14 cellular contexts compared by ENCODE assay signal in the genomic region with DNA sequence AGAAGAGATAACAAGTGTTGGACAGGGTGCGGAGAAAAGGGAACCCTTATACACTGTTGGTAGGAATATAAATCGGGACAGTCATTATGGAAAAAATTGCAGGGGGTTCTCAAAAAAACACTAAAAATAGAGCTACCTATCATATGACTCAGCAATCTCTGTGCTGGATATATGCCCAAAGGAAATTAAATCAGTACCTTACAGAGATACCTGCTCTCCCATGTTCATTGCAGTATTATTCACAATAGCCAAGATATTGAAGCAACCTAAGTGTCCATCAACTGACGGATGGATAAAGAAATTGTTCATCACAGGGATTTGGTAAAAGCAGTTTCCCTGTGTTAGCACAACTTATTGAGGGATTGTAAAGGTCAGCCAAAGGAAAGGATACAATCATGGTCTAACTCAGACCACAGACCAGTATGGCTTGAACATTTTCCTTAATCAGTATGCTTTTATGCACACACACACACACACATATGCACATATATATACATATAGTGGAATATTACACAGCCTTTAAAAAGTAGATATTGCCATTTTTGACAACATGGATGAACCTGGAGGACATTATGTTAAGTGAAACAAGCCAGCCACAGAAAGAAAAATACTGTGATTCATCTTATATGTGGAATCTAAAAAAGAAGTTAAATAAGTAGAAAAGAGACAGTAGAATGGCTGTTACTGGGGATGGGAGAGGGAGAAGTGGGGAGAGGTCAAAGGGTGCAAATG. TPM values are rescaled to one million over a fixed set of nuclear protein-coding genes. Genes with fewer than 3 reads are reported as not detected.
DNase-seq lines count a peak whose midpoint lies in the region; ATAC-seq and TF ChIP-seq lines count a peak whose summit lies in the region.
"Had no signal": no experiment of that assay in that cellular context is flagged by ENCODE, and none has a peak within 500 bp of the region (broad histone marks: within the 10 kb centered on the region; RNA-seq: fewer than 3 reads in every experiment).

No MANE protein-coding gene starts in this region.

- H4K20me1 ChIP-seq in HCT116 (ENCODE audit: insufficient read depth) = no peaks in the 10 kb centered on the region
- no peaks in the 10 kb centered on the region for H4K20me1 ChIP-seq in PC-9 (ENCODE audit: insufficient read depth)
- no peaks in the 10 kb centered on the region for H4K20me1 ChIP-seq in mammary epithelial cell (ENCODE audit: insufficient read depth, low read length)

- no peak overlapping the region for H3K9ac ChIP-seq in HCT116 (ENCODE audit: low read length)
- no peak overlapping the region for H3K9ac ChIP-seq in mammary epithelial cell (ENCODE audit: insufficient read depth, low read length)
- H3K9ac ChIP-seq: GM23248 had no signal

- CTCF ChIA-PET in HCT116 (lab: Charles Lee) (no interaction called here), PC-9 (lab: Charles Lee) (interaction anchor here (0.6 kb wide), 1 partner anchor 70 kb away, joined by 4 read pairs; no protein-coding TSS in a partner anchor), mammary epithelial cell (lab: Charles Lee; ENCODE audit: low non-redundant PET) (no interaction called here)

- H3K4me1 ChIP-seq in HCT116 (ENCODE audit: control insufficient read depth in 1 of 2, insufficient read depth in 2 of 2, low read length in 2 of 2) (peaks cover 20 to 46% of the 10 kb centered on the region in 2 experiments; a peak in 3 of 4 replicates), PC-9 (replicated peaks; ENCODE audit: insufficient read depth) (peaks cover 43% of the 10 kb centered on the region), mammary epithelial cell (ENCODE audit: insufficient read depth, low read length) (peaks cover 53% of the 10 kb centered on the region), foreskin keratinocyte (peaks cover 32% of the 10 kb centered on the region)
- H3K4me1 ChIP-seq: HAP-1 had no signal

- RAD21 ChIA-PET in HCT116 (lab: Charles Lee; ENCODE audit: low non-redundant PET in 1 of 2, low total read pairs in 2 of 2, uncharacterized antibody in 2 of 2, unreplicated experiment in 2 of 2) = no interaction called here

- H2AFZ ChIP-seq in HCT116 (ENCODE audit: low read depth, low read length, poor library complexity, severe bottlenecking) (peak overlapping the region; percentile 5), PC-9 (no peak overlapping the region), mammary epithelial cell (ENCODE audit: low read depth, low read length) (no peak overlapping the region)
- H2AFZ ChIP-seq: GM23248 had no signal

- H3K27ac ChIP-seq in HCT116 (ENCODE audit: low read depth, low read length) (no peak overlapping the region), PC-9 (peak overlapping the region; percentile 99), mammary epithelial cell (ENCODE audit: insufficient read depth, low read depth, low read length) (no peak overlapping the region), foreskin keratinocyte (peak overlapping the region; percentile 99)
- H3K27ac ChIP-seq: C4-2B, GM23248 had no signal

- no peak for TF ChIP-seq CTCF in HCT116 (IDR thresholded peaks at IDR 0.05 in 2 of 3, conservative IDR thresholded peaks at IDR 0.05 in 1 of 3; ENCODE audit: borderline replicate concordance in 1 of 3, insufficient read depth in 1 of 3, low read depth in 2 of 3, low read length in 2 of 3)
- no peak for TF ChIP-seq CTCF in PC-9 (conservative IDR thresholded peaks at IDR 0.05)
- TF ChIP-seq CTCF in mammary epithelial cell (conservative IDR thresholded peaks at IDR 0.05 in 1 of 2, IDR thresholded peaks at IDR 0.05 in 1 of 2; ENCODE audit: extremely low read depth in 1 of 2, insufficient read depth in 1 of 2, low read depth in 1 of 2, low read length in 2 of 2) = no peak
- no peak for TF ChIP-seq CTCF in foreskin keratinocyte (conservative IDR thresholded peaks at IDR 0.05)
- no peak for TF ChIP-seq CTCF in lower leg skin (IDR thresholded peaks at IDR 0.05)

- dilution Hi-C loops in mammary epithelial cell (cut with HindIII; ENCODE audit: low sequenced_read_pairs) = no loop called here

- intact Hi-C loops in HCT116 (cut with micrococcal nuclease) (no loop called here), PC-9 (cut with micrococcal nuclease; ENCODE audit: unreplicated experiment) (loop anchor here (2.0 kb wide), 1 partner anchor 21 kb away; no protein-coding TSS in a partner anchor), mammary epithelial cell (cut with micrococcal nuclease) (no loop called here), lower leg skin (cut with DNase I; ENCODE audit: low total_unique reads) (no loop called here)

- ATAC-seq in HCT116 (no peak), foreskin keratinocyte (no peak), HG03095 (IDR thresholded peaks at IDR 0.05; ENCODE audit: unreplicated experiment) (no peak)

- POLR2A ChIA-PET in HCT116 (lab: Charles Lee) (no interaction called here), PC-9 (lab: Charles Lee; ENCODE audit: unreplicated experiment) (no interaction called here)

- TF ChIP-seq POLR2A in HCT116 (IDR thresholded peaks at IDR 0.05; ENCODE audit: borderline replicate concordance, extremely low read depth, insufficient read depth, insufficient read length) (no peak), lower leg skin (IDR thresholded peaks at IDR 0.05) (no peak)

- no peak for TF ChIP-seq RAD21 in HCT116 (IDR thresholded peaks at IDR 0.05; ENCODE audit: low read depth)

- in situ Hi-C loops in mammary epithelial cell (cut with MboI; ENCODE audit: low sequenced_read_pairs in 2 of 2) = no loop called here

- no peaks in the 10 kb centered on the region for H3K9me3 ChIP-seq in HCT116 (ENCODE audit: control insufficient read depth in 1 of 2, insufficient read depth in 1 of 2, low read depth in 1 of 2, low read length in 2 of 2)
- 0 out of 2 replicates have a peak, but pooled peaks cover 3% of the 10 kb centered on the region for H3K9me3 ChIP-seq in PC-9 (ENCODE audit: insufficient read depth, low read depth)
- no peaks in the 10 kb centered on the region for H3K9me3 ChIP-seq in mammary epithelial cell (replicated peaks; ENCODE audit: insufficient read depth, low read length)
- H3K9me3 ChIP-seq: Caco-2, HAP-1 had no signal

- DNase-seq in HCT116 (ENCODE audit: low read depth, low spot score) = no peak
- no peak for DNase-seq in PC-9
- DNase-seq in mammary epithelial cell = peak; percentile 60
- peak in 1 of 2 donors; percentile 53 for DNase-seq in foreskin keratinocyte
- no peak for DNase-seq in NCI-H146 treated with DMSO at 0.1 percent for 48 hours (lab: John Stamatoyannopoulos, UW; ENCODE audit: unreplicated experiment)
- DNase-seq in lower leg skin (ENCODE audit: low spot score in 2 of 2) = no peak
- DNase-seq: AML-193; Caco-2; CD4-positive, alpha-beta T cell; GM23248; HFFc6 had no signal

- H3K27me3 ChIP-seq in HCT116 (ENCODE audit: insufficient read depth, low read length) (no peaks in the 10 kb centered on the region), PC-9 (ENCODE audit: insufficient read depth, low read depth) (no peaks in the 10 kb centered on the region), mammary epithelial cell (ENCODE audit: insufficient read depth, low read length) (no peaks in the 10 kb centered on the region), foreskin keratinocyte (no peaks in the 10 kb centered on the region)

- 83% methylated on average over 3 of the region's 3 CpGs for WGBS in mammary epithelial cell (ENCODE audit: low coverage, missing lambda C conversion rate)
- 94 to 96% methylated on average over 3 of the region's 3 CpGs for WGBS in lower leg skin, 2 donors

- H3K4me2 ChIP-seq in HCT116 (ENCODE audit: low read length) = no peak overlapping the region
- H3K4me2 ChIP-seq in PC-9 = peak overlapping the region; percentile 92; the same call in 1 of the 2 replicates
- H3K4me2 ChIP-seq in mammary epithelial cell (ENCODE audit: insufficient read depth, low read depth, low read length) = no peak overlapping the region

- H3F3A ChIP-seq in PC-9 (ENCODE audit: insufficient read depth, low read depth) = peaks cover 50% of the 10 kb centered on the region

- H3K79me2 ChIP-seq in HCT116 (ENCODE audit: insufficient read depth, low read length) (no peaks in the 10 kb centered on the region), PC-9 (ENCODE audit: low read depth) (peaks cover 48% of the 10 kb centered on the region), mammary epithelial cell (ENCODE audit: insufficient read depth, low read length) (peaks cover 38% of the 10 kb centered on the region)

- BruUV-seq in HCT116 (replicated peaks; lab: Mats Ljungman, UMichigan) (no TSS peak), PC-9 (replicated peaks; lab: Mats Ljungman, UMichigan) (no TSS peak), mammary epithelial cell (replicated peaks; lab: Mats Ljungman, UMichigan) (no TSS peak)

- H3K36me3 ChIP-seq in HCT116 (ENCODE audit: control insufficient read depth in 1 of 2, insufficient read depth in 2 of 2, low read length in 2 of 2) (no peaks in the 10 kb centered on the region), PC-9 (ENCODE audit: low read depth) (no peaks in the 10 kb centered on the region), mammary epithelial cell (ENCODE audit: insufficient read depth, low read length) (no peaks in the 10 kb centered on the region)
- H3K36me3 ChIP-seq: HAP-1 had no signal

- no peaks in the 10 kb centered on the region for H3K9me2 ChIP-seq in HCT116 (ENCODE audit: insufficient read depth)
- no peaks in the 10 kb centered on the region for H3K9me2 ChIP-seq in PC-9 (ENCODE audit: insufficient read depth)

- no peak overlapping the region for H3K4me3 ChIP-seq in HCT116 (replicated peaks in 1 of 2; ENCODE audit: low read depth in 1 of 2, low read length in 2 of 2)
- H3K4me3 ChIP-seq in PC-9 = no peak overlapping the region; the same call in 1 of the 2 replicates
- H3K4me3 ChIP-seq in mammary epithelial cell (replicated peaks in 1 of 3; ENCODE audit: insufficient read depth in 1 of 3, low read depth in 2 of 3, low read length in 3 of 3) = no peak overlapping the region
- no peak overlapping the region for H3K4me3 ChIP-seq in lower leg skin (ENCODE audit: low read depth, poor library complexity, severe bottlenecking)
- H3K4me3 ChIP-seq: GM23248, HAP-1 had no signal

TF ChIP-seq in HCT116, 20 proteins besides CTCF, POLR2A, EP300 and RAD21 (continues in another document):
- TF ChIP-seq ATF3 (IDR thresholded peaks at IDR 0.05) = no peak
- no peak for TF ChIP-seq EGR1 (IDR thresholded peaks at IDR 0.05; ENCODE audit: low read depth)
- no peak for TF ChIP-seq ELF1 (IDR thresholded peaks at IDR 0.05; ENCODE audit: borderline replicate concordance, low read depth)
- no peak for TF ChIP-seq SP1 (IDR thresholded peaks at IDR 0.05; ENCODE audit: low read depth)
- TF ChIP-seq ZNF274 (IDR thresholded peaks at IDR 0.05; ENCODE audit: low read depth, low read length) = no peak

RNA-seq across cellular contexts. Expression of gene IRF2BP2, which starts 44.2 kb away (rescaled TPM):
- total RNA-seq in HCT116 (2021; ENCODE audit: unreplicated experiment) = 61.3 TPM
- polyA plus RNA-seq in HCT116 (2012) = 105 and 134 TPM in 2 replicates
- total RNA-seq in PC-9 (2021) = 80.7 and 122 TPM in 2 replicates
- 100 to 1,000 TPM in 1 of 2 donors, 10 to 100 TPM in 1; 75.3 to 109 TPM for total RNA-seq in mammary epithelial cell
- 63.4 TPM for polyA plus RNA-seq in mammary epithelial cell
- 33.1 TPM for polyA minus RNA-seq in mammary epithelial cell
- 103 and 108 TPM in 2 replicates for total RNA-seq in foreskin keratinocyte
- 42.9 and 52.8 TPM in 2 replicates for polyA plus RNA-seq in foreskin keratinocyte
- 100 to 1,000 TPM; 121 to 149 (median 137) TPM for total RNA-seq in lower leg skin

Comparison
In these comparisons a context has a peak if more than half of its experiments do, and no peak if none do; other contexts are left out.
1. H3K27ac ChIP-seq: peak in PC-9 (single experiment) and foreskin keratinocyte (single experiment); none in HCT116 (single experiment) and mammary epithelial cell (single experiment).